In the genomic region with DNA sequence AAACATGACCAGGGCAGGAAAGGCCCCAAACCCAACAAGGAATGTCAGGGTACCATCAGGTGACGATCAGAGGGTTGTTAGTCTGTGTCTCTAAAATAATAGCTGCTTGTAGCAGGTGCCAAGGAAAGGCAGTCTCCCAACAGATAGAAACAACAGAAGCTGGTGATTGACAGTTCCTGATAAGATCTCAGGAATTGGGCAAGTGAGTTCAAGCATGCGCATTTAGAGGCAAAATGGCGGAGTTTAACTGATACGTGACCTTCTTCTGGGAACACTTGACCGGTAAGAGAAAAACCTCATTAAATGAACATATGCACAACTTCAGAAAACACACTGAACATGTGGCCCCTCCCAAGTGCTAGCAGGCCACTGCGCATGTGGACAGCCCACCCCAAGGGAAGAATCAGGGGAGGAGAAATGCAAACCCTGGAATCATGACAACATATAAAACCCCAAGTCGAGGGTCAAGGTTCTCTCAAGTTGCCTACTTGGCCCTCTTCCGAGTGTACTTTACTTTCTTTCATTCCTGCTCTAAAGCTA, we compare ENCODE assay signal across 1 cellular context.
TF ChIP-seq lines count a peak whose summit lies in the region.

No MANE protein-coding gene starts in this region.

TF ChIP-seq in K562, 482 proteins besides CTCF, POLR2A, EP300 and RAD21 (continued from another document and continues in another):
- TF ChIP-seq BHLHE40 (IDR thresholded peaks at IDR 0.05; ENCODE audit: low read length) (no peak), PRPF4 (IDR thresholded peaks at IDR 0.05; ENCODE audit: insufficient read depth, low read depth, low read length, poor library complexity, severe bottlenecking) (no peak), POLR2AphosphoS2 (IDR thresholded peaks at IDR 0.05; ENCODE audit: low read length) (no peak), SRSF1 (IDR thresholded peaks at IDR 0.05; ENCODE audit: low read depth, low read length) (no peak), STAT5A (IDR thresholded peaks at IDR 0.05; ENCODE audit: borderline replicate concordance, low read length) (no peak), GTF2A2 (tag; IDR thresholded peaks at IDR 0.05) (no peak), MBD2 (IDR thresholded peaks at IDR 0.05; ENCODE audit: borderline replicate concordance, low read depth) (no peak), BRF1 (IDR thresholded peaks at IDR 0.05; ENCODE audit: borderline replicate concordance, extremely low read depth, insufficient read length) (no peak), SNIP1 (IDR thresholded peaks at IDR 0.05; ENCODE audit: low read depth) (no peak), ZNF668 (CRISPR knock-in tag; IDR thresholded peaks at IDR 0.05) (no peak), MCM2 (IDR thresholded peaks at IDR 0.05; ENCODE audit: low read depth) (no peak), ZNF175 (CRISPR knock-in tag; IDR thresholded peaks at IDR 0.05; ENCODE audit: low read depth) (no peak), ARNT (IDR thresholded peaks at IDR 0.05) (no peak), CC2D1A (IDR thresholded peaks at IDR 0.05) (no peak), ZNF57 (CRISPR knock-in tag; IDR thresholded peaks at IDR 0.05) (no peak), KLF16 (IDR thresholded peaks at IDR 0.05) (no peak), RBM14 (IDR thresholded peaks at IDR 0.05; ENCODE audit: borderline replicate concordance, insufficient read depth, low read depth, low read length) (no peak), ZNF311 (CRISPR knock-in tag; IDR thresholded peaks at IDR 0.05) (no peak), NR2C2 (CRISPR knock-in tag; IDR thresholded peaks at IDR 0.05) (no peak), NR2C2 (tag; IDR thresholded peaks at IDR 0.05) (peak; percentile 77), ZNF778 (CRISPR knock-in tag; IDR thresholded peaks at IDR 0.05) (no peak), ZNF12 (CRISPR knock-in tag; IDR thresholded peaks at IDR 0.05) (no peak), HNRNPK (IDR thresholded peaks at IDR 0.05; ENCODE audit: low read depth, low read length, poor library complexity, severe bottlenecking) (no peak), FOXP1 (CRISPR knock-in tag; IDR thresholded peaks at IDR 0.05) (no peak), ASH1L (IDR thresholded peaks at IDR 0.05; ENCODE audit: borderline replicate concordance, low read depth, partially characterized antibody) (no peak), KDM1A (IDR thresholded peaks at IDR 0.05) (no peak), HDAC3 (IDR thresholded peaks at IDR 0.05; ENCODE audit: borderline replicate concordance, partially characterized antibody) (no peak), MEIS2 (IDR thresholded peaks at IDR 0.05; ENCODE audit: partially characterized antibody) (peak; percentile 94), RFX7 (CRISPR knock-in tag; IDR thresholded peaks at IDR 0.05) (no peak), ZSCAN32 (CRISPR knock-in tag; IDR thresholded peaks at IDR 0.05) (no peak), ZC3H4 (CRISPR knock-in tag; IDR thresholded peaks at IDR 0.05; ENCODE audit: borderline replicate concordance) (no peak), CBFB (CRISPR knock-in tag; IDR thresholded peaks at IDR 0.05) (no peak)
- TF ChIP-seq, protein P1, sequence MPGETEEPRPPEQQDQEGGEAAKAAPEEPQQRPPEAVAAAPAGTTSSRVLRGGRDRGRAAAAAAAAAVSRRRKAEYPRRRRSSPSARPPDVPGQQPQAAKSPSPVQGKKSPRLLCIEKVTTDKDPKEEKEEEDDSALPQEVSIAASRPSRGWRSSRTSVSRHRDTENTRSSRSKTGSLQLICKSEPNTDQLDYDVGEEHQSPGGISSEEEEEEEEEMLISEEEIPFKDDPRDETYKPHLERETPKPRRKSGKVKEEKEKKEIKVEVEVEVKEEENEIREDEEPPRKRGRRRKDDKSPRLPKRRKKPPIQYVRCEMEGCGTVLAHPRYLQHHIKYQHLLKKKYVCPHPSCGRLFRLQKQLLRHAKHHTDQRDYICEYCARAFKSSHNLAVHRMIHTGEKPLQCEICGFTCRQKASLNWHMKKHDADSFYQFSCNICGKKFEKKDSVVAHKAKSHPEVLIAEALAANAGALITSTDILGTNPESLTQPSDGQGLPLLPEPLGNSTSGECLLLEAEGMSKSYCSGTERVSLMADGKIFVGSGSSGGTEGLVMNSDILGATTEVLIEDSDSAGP (CRISPR knock-in tag; IDR thresholded peaks at IDR 0.05), result no peak
- TF ChIP-seq, protein P2, sequence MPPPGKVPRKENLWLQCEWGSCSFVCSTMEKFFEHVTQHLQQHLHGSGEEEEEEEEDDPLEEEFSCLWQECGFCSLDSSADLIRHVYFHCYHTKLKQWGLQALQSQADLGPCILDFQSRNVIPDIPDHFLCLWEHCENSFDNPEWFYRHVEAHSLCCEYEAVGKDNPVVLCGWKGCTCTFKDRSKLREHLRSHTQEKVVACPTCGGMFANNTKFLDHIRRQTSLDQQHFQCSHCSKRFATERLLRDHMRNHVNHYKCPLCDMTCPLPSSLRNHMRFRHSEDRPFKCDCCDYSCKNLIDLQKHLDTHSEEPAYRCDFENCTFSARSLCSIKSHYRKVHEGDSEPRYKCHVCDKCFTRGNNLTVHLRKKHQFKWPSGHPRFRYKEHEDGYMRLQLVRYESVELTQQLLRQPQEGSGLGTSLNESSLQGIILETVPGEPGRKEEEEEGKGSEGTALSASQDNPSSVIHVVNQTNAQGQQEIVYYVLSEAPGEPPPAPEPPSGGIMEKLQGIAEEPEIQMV (tag; conservative IDR thresholded peaks at IDR 0.05; ENCODE audit: low read depth), result no peak
- TF ChIP-seq, protein P3, sequence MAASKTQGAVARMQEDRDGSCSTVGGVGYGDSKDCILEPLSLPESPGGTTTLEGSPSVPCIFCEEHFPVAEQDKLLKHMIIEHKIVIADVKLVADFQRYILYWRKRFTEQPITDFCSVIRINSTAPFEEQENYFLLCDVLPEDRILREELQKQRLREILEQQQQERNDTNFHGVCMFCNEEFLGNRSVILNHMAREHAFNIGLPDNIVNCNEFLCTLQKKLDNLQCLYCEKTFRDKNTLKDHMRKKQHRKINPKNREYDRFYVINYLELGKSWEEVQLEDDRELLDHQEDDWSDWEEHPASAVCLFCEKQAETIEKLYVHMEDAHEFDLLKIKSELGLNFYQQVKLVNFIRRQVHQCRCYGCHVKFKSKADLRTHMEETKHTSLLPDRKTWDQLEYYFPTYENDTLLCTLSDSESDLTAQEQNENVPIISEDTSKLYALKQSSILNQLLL (CRISPR knock-in tag; IDR thresholded peaks at IDR 0.05; ENCODE audit: borderline replicate concordance), result no peak
- TF ChIP-seq, protein P4, sequence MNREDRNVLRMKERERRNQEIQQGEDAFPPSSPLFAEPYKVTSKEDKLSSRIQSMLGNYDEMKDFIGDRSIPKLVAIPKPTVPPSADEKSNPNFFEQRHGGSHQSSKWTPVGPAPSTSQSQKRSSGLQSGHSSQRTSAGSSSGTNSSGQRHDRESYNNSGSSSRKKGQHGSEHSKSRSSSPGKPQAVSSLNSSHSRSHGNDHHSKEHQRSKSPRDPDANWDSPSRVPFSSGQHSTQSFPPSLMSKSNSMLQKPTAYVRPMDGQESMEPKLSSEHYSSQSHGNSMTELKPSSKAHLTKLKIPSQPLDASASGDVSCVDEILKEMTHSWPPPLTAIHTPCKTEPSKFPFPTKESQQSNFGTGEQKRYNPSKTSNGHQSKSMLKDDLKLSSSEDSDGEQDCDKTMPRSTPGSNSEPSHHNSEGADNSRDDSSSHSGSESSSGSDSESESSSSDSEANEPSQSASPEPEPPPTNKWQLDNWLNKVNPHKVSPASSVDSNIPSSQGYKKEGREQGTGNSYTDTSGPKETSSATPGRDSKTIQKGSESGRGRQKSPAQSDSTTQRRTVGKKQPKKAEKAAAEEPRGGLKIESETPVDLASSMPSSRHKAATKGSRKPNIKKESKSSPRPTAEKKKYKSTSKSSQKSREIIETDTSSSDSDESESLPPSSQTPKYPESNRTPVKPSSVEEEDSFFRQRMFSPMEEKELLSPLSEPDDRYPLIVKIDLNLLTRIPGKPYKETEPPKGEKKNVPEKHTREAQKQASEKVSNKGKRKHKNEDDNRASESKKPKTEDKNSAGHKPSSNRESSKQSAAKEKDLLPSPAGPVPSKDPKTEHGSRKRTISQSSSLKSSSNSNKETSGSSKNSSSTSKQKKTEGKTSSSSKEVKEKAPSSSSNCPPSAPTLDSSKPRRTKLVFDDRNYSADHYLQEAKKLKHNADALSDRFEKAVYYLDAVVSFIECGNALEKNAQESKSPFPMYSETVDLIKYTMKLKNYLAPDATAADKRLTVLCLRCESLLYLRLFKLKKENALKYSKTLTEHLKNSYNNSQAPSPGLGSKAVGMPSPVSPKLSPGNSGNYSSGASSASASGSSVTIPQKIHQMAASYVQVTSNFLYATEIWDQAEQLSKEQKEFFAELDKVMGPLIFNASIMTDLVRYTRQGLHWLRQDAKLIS (CRISPR knock-in tag; IDR thresholded peaks at IDR 0.05), result no peak
- TF ChIP-seq, protein P5, sequence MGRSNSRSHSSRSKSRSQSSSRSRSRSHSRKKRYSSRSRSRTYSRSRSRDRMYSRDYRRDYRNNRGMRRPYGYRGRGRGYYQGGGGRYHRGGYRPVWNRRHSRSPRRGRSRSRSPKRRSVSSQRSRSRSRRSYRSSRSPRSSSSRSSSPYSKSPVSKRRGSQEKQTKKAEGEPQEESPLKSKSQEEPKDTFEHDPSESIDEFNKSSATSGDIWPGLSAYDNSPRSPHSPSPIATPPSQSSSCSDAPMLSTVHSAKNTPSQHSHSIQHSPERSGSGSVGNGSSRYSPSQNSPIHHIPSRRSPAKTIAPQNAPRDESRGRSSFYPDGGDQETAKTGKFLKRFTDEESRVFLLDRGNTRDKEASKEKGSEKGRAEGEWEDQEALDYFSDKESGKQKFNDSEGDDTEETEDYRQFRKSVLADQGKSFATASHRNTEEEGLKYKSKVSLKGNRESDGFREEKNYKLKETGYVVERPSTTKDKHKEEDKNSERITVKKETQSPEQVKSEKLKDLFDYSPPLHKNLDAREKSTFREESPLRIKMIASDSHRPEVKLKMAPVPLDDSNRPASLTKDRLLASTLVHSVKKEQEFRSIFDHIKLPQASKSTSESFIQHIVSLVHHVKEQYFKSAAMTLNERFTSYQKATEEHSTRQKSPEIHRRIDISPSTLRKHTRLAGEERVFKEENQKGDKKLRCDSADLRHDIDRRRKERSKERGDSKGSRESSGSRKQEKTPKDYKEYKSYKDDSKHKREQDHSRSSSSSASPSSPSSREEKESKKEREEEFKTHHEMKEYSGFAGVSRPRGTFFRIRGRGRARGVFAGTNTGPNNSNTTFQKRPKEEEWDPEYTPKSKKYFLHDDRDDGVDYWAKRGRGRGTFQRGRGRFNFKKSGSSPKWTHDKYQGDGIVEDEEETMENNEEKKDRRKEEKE (IDR thresholded peaks at IDR 0.05; ENCODE audit: borderline replicate concordance in 1 of 2, control insufficient read depth in 1 of 2, low read depth in 2 of 2, low read length in 1 of 2), result no peak
- TF ChIP-seq, protein P6, sequence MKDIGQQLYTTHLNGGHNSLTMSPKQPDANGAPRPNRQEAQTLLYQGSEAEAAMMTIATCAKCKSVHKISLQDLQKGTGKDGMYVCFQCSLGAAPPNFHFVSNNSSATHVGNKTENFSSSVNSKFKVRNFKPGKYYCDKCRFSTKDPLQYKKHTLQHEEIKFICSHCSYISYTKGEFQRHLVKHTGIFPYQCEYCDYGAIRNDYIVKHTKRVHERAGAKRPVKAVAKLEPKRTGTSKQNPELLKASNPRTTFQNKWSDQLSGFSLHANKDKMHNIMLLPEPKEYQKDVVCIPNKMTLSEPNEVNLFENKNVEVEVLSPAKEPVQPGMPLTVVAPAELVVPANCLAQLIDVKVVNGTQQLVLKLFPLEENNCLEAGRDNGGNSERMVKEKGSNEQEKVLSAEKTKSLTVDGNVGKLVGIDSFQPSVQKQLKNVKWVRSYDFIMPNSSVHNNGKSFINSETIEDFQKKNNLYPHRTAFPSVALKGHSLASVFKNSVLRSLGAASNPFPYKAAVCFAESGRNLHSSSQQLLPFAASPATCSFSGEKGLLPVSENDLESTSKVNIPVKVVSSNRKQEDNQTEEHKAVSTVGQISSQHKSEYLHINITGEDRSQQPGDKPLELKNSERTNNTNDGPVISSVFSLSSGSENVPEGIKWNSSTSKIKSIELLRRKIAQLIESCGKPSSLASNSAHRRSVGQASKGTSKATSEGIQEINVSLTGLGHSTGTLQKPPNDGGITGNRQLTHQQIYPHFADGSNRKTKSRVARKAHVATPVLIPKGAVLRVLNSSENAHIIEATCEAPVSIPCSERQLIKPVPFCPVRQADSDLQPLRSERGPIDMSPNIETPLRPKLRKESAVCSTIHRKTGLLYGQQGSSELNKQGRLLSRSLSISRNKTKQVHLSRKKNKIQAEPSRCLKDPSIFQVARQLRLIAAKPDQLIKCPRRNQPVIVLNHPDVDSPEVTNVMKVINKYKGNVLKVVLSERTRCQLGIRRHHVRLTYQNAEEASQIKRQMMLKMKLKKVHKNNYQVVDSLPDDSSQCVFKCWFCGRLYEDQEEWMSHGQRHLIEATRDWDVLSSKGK (CRISPR knock-in tag; IDR thresholded peaks at IDR 0.05), result no peak
- TF ChIP-seq, protein P7, sequence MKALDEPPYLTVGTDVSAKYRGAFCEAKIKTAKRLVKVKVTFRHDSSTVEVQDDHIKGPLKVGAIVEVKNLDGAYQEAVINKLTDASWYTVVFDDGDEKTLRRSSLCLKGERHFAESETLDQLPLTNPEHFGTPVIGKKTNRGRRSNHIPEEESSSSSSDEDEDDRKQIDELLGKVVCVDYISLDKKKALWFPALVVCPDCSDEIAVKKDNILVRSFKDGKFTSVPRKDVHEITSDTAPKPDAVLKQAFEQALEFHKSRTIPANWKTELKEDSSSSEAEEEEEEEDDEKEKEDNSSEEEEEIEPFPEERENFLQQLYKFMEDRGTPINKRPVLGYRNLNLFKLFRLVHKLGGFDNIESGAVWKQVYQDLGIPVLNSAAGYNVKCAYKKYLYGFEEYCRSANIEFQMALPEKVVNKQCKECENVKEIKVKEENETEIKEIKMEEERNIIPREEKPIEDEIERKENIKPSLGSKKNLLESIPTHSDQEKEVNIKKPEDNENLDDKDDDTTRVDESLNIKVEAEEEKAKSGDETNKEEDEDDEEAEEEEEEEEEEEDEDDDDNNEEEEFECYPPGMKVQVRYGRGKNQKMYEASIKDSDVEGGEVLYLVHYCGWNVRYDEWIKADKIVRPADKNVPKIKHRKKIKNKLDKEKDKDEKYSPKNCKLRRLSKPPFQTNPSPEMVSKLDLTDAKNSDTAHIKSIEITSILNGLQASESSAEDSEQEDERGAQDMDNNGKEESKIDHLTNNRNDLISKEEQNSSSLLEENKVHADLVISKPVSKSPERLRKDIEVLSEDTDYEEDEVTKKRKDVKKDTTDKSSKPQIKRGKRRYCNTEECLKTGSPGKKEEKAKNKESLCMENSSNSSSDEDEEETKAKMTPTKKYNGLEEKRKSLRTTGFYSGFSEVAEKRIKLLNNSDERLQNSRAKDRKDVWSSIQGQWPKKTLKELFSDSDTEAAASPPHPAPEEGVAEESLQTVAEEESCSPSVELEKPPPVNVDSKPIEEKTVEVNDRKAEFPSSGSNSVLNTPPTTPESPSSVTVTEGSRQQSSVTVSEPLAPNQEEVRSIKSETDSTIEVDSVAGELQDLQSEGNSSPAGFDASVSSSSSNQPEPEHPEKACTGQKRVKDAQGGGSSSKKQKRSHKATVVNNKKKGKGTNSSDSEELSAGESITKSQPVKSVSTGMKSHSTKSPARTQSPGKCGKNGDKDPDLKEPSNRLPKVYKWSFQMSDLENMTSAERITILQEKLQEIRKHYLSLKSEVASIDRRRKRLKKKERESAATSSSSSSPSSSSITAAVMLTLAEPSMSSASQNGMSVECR (CRISPR knock-in tag; IDR thresholded peaks at IDR 0.05), result no peak
- TF ChIP-seq, protein P8, sequence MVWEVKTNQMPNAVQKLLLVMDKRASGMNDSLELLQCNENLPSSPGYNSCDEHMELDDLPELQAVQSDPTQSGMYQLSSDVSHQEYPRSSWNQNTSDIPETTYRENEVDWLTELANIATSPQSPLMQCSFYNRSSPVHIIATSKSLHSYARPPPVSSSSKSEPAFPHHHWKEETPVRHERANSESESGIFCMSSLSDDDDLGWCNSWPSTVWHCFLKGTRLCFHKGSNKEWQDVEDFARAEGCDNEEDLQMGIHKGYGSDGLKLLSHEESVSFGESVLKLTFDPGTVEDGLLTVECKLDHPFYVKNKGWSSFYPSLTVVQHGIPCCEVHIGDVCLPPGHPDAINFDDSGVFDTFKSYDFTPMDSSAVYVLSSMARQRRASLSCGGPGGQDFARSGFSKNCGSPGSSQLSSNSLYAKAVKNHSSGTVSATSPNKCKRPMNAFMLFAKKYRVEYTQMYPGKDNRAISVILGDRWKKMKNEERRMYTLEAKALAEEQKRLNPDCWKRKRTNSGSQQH (CRISPR knock-in tag; IDR thresholded peaks at IDR 0.05), result no peak
